ENCODE assay signal across 8 cellular contexts in the genomic region with DNA sequence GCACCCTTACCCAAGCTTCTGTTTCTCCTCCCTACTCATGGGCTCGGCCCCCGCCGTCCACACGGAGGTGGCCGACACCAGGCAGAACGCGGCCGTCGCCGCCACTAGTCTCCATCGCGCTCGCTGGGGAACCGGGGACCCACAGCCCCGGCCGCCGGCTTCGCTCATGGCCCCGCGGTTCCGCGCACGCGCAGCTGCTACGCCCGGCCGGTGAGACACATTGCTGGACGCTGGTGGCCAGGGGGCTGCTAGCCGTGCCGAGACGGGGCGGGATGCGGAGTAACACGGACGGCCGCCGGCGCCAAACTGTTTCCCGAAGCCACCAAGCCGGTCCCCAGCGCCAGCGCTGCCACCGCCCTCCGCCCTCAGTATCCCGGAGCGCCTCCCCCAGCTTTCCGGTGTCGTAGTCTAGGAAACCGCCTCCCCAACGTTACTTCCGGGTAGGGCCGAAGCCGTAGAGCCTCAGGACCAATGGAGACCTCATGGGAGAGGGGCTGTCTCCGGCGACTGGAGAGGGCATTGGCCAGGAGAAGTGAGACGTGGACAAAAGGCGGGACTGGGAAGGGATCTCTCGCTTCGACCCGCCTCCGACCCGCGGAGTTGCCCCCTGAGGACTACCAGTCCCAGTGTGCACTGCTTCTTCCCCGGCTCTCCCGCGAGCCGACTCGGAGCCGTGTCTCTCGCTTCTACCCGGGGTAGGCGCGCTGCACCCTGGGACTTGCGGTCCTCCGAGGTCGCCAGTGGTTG.
DNase-seq lines count a peak whose midpoint lies in the region; ATAC-seq and TF ChIP-seq lines count a peak whose summit lies in the region.

A gene with protein sequence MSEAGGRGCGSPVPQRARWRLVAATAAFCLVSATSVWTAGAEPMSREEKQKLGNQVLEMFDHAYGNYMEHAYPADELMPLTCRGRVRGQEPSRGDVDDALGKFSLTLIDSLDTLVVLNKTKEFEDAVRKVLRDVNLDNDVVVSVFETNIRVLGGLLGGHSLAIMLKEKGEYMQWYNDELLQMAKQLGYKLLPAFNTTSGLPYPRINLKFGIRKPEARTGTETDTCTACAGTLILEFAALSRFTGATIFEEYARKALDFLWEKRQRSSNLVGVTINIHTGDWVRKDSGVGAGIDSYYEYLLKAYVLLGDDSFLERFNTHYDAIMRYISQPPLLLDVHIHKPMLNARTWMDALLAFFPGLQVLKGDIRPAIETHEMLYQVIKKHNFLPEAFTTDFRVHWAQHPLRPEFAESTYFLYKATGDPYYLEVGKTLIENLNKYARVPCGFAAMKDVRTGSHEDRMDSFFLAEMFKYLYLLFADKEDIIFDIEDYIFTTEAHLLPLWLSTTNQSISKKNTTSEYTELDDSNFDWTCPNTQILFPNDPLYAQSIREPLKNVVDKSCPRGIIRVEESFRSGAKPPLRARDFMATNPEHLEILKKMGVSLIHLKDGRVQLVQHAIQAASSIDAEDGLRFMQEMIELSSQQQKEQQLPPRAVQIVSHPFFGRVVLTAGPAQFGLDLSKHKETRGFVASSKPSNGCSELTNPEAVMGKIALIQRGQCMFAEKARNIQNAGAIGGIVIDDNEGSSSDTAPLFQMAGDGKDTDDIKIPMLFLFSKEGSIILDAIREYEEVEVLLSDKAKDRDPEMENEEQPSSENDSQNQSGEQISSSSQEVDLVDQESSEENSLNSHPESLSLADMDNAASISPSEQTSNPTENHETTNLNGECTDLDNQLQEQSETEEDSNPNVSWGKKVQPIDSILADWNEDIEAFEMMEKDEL (minus strand): TSS at position 380 of the 747 bp plus-strand sequence. CDS start 212 bp downstream, at position 168.

- H3K4me3 Mint-ChIP-seq in activated naive CD4-positive, alpha-beta T cell treated with anti-CD3 and anti-CD28 coated beads, Interleukin-2, amount 50 U/mL, for 24 hours = peak within 1 kb of the TSS; percentile 96

- ATAC-seq in HG02588 (IDR thresholded peaks at IDR 0.05; ENCODE audit: unreplicated experiment) (peak; percentile 94), SK-N-SH treated with all-trans-retinoic acid at 6 μM for 48 hours (peak; percentile 97)

- H3K9me3 Mint-ChIP-seq in activated naive CD4-positive, alpha-beta T cell treated with anti-CD3 and anti-CD28 coated beads, Interleukin-2, amount 50 U/mL, for 24 hours = no peaks in the 10 kb centered on the region

- H3K27ac Mint-ChIP-seq in activated naive CD4-positive, alpha-beta T cell treated with anti-CD3 and anti-CD28 coated beads, Interleukin-2, amount 50 U/mL, for 24 hours = peak within 1 kb of the TSS; percentile 89

- peaks cover 47% of the 10 kb centered on the region for H3K4me1 Mint-ChIP-seq in activated naive CD4-positive, alpha-beta T cell treated with anti-CD3 and anti-CD28 coated beads, Interleukin-2, amount 50 U/mL, for 24 hours

- H3K4me3 ChIP-seq in GM06990 (replicated peaks; ENCODE audit: low read depth, low read length) = peak within 1 kb of the TSS; percentile 81

- H3K36me3 ChIP-seq in GM06990 (ENCODE audit: control insufficient read depth, insufficient read depth, low read length) = no peaks in the 10 kb centered on the region

- no peaks in the 10 kb centered on the region for H3K27me3 ChIP-seq in GM06990 (replicated peaks; ENCODE audit: control insufficient read depth, insufficient read depth, low read length)

- DNase-seq in GM06990 (ENCODE audit: extremely low read depth, insufficient read length) (peak; percentile 97), NCI-H1092 (lab: John Stamatoyannopoulos, UW) (peak; percentile 100), germinal center (ENCODE audit: low spot score) (peak; percentile 97), non-pigmented ciliary epithelial cell (ENCODE audit: low read depth) (peak; percentile 98), superior temporal gyrus (ENCODE audit: extremely low spot score) (peak; percentile 99)

- peaks cover 2% of the 10 kb centered on the region for H3K36me3 Mint-ChIP-seq in activated naive CD4-positive, alpha-beta T cell treated with anti-CD3 and anti-CD28 coated beads, Interleukin-2, amount 50 U/mL, for 24 hours

- no peaks in the 10 kb centered on the region for H3K27me3 Mint-ChIP-seq in activated naive CD4-positive, alpha-beta T cell treated with anti-CD3 and anti-CD28 coated beads, Interleukin-2, amount 50 U/mL, for 24 hours

- no peak for TF ChIP-seq CTCF in GM06990 (IDR thresholded peaks at IDR 0.05; ENCODE audit: insufficient read depth, low read length, poor library complexity, severe bottlenecking)

TF ChIP-seq in SK-N-SH treated with all-trans-retinoic acid at 6 μM for 48 hours, 23 proteins besides CTCF, POLR2A, EP300 and RAD21:
- TF ChIP-seq BACH2 (CRISPR knock-in tag; IDR thresholded peaks at IDR 0.05; ENCODE audit: borderline replicate concordance) = no peak
- TF ChIP-seq TCF4 (CRISPR knock-in tag; IDR thresholded peaks at IDR 0.05; ENCODE audit: borderline replicate concordance) = no peak
- no peak for TF ChIP-seq PPARA (CRISPR knock-in tag; IDR thresholded peaks at IDR 0.05; ENCODE audit: borderline replicate concordance)
- TF ChIP-seq ZFP3 (CRISPR knock-in tag; IDR thresholded peaks at IDR 0.05) = no peak
- TF ChIP-seq CREB5 (CRISPR knock-in tag; IDR thresholded peaks at IDR 0.05; ENCODE audit: low read depth) = no peak
- TF ChIP-seq PATZ1 (CRISPR knock-in tag; IDR thresholded peaks at IDR 0.05; ENCODE audit: borderline replicate concordance) = no peak
- TF ChIP-seq TSHZ2 (CRISPR knock-in tag; IDR thresholded peaks at IDR 0.05) = no peak
- TF ChIP-seq CSRNP3 (CRISPR knock-in tag; IDR thresholded peaks at IDR 0.05) = no peak

Comparison
In these comparisons a context has a peak if more than half of its experiments do, and no peak if none do; other contexts are left out.
1. Peak in every context shown above with its lines: DNase-seq, ATAC-seq and H3K4me3 ChIP-seq.